Comparison of ENCODE assay signal across 1 cellular context in the genomic region with DNA sequence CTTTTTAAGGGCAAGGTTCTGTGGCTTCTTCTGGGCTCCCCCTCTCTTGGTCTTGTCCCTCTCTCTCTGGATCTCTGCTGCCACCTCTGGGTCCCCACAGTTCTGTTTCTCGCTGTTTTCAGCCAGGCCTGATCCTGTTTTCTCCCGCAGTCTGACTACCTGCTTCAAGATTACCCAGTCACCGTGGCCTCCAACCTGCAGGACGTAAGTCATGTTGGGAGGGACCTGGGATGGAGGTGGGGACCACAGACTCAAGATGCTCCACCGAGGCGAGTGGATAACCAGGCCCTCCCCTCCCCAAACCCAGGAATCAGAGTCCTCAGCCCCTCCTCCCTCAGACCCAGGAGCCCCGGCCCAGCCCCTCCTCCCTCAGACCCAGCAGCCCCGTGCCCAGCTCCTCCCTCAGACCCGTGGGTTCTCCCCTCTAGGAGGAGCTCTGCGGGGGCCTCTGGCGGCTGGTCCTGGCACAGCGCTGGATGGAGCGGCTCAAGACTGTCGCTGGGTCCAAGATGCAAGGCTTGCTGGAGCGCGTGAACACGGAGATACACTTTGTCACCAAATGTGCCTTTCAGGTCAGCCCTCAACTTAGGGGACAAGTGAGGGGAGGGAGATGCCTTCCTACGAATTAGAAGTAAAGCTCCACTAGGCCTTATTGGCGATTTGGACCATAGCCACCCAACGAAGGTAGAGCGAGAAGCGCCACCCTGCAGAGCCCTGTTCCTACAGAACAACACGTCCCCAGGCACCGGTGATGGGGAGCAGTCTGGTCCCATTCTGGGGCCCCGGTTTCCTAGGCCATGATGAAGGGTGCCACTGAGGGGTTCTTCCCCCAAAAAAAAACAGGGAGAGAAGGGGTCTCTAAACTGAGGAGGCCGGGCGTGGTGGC.
TF ChIP-seq lines count a peak whose summit lies in the region.

No MANE protein-coding gene starts in this region.

TF ChIP-seq in HepG2, 621 proteins besides CTCF, POLR2A, EP300 and RAD21 (continues in another document):
- TF ChIP-seq GABPB1 (CRISPR knock-in tag; IDR thresholded peaks at IDR 0.05) = 0 out of 2 replicates have a peak, but pooled peaks have one; percentile 11
- TF ChIP-seq ZNF263 (CRISPR knock-in tag; IDR thresholded peaks at IDR 0.05) = peak; percentile 84
- TF ChIP-seq GATAD2A (CRISPR knock-in tag; IDR thresholded peaks at IDR 0.05) = peak; percentile 42; the same call in 1 of the 2 replicates
- TF ChIP-seq, protein P1, sequence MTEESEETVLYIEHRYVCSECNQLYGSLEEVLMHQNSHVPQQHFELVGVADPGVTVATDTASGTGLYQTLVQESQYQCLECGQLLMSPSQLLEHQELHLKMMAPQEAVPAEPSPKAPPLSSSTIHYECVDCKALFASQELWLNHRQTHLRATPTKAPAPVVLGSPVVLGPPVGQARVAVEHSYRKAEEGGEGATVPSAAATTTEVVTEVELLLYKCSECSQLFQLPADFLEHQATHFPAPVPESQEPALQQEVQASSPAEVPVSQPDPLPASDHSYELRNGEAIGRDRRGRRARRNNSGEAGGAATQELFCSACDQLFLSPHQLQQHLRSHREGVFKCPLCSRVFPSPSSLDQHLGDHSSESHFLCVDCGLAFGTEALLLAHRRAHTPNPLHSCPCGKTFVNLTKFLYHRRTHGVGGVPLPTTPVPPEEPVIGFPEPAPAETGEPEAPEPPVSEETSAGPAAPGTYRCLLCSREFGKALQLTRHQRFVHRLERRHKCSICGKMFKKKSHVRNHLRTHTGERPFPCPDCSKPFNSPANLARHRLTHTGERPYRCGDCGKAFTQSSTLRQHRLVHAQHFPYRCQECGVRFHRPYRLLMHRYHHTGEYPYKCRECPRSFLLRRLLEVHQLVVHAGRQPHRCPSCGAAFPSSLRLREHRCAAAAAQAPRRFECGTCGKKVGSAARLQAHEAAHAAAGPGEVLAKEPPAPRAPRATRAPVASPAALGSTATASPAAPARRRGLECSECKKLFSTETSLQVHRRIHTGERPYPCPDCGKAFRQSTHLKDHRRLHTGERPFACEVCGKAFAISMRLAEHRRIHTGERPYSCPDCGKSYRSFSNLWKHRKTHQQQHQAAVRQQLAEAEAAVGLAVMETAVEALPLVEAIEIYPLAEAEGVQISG (CRISPR knock-in tag; IDR thresholded peaks at IDR 0.05) = peak; percentile 74
- peak; percentile 28; the same call in 1 of the 2 replicates for TF ChIP-seq ZFX (CRISPR knock-in tag; IDR thresholded peaks at IDR 0.05; ENCODE audit: low read depth)
- TF ChIP-seq, protein P2, sequence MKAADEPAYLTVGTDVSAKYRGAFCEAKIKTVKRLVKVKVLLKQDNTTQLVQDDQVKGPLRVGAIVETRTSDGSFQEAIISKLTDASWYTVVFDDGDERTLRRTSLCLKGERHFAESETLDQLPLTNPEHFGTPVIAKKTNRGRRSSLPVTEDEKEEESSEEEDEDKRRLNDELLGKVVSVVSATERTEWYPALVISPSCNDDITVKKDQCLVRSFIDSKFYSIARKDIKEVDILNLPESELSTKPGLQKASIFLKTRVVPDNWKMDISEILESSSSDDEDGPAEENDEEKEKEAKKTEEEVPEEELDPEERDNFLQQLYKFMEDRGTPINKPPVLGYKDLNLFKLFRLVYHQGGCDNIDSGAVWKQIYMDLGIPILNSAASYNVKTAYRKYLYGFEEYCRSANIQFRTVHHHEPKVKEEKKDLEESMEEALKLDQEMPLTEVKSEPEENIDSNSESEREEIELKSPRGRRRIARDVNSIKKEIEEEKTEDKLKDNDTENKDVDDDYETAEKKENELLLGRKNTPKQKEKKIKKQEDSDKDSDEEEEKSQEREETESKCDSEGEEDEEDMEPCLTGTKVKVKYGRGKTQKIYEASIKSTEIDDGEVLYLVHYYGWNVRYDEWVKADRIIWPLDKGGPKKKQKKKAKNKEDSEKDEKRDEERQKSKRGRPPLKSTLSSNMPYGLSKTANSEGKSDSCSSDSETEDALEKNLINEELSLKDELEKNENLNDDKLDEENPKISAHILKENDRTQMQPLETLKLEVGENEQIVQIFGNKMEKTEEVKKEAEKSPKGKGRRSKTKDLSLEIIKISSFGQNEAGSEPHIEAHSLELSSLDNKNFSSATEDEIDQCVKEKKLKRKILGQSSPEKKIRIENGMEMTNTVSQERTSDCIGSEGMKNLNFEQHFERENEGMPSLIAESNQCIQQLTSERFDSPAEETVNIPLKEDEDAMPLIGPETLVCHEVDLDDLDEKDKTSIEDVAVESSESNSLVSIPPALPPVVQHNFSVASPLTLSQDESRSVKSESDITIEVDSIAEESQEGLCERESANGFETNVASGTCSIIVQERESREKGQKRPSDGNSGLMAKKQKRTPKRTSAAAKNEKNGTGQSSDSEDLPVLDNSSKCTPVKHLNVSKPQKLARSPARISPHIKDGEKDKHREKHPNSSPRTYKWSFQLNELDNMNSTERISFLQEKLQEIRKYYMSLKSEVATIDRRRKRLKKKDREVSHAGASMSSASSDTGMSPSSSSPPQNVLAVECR (CRISPR knock-in tag; IDR thresholded peaks at IDR 0.05; ENCODE audit: borderline replicate concordance) = no peak
- TF ChIP-seq, protein P3, sequence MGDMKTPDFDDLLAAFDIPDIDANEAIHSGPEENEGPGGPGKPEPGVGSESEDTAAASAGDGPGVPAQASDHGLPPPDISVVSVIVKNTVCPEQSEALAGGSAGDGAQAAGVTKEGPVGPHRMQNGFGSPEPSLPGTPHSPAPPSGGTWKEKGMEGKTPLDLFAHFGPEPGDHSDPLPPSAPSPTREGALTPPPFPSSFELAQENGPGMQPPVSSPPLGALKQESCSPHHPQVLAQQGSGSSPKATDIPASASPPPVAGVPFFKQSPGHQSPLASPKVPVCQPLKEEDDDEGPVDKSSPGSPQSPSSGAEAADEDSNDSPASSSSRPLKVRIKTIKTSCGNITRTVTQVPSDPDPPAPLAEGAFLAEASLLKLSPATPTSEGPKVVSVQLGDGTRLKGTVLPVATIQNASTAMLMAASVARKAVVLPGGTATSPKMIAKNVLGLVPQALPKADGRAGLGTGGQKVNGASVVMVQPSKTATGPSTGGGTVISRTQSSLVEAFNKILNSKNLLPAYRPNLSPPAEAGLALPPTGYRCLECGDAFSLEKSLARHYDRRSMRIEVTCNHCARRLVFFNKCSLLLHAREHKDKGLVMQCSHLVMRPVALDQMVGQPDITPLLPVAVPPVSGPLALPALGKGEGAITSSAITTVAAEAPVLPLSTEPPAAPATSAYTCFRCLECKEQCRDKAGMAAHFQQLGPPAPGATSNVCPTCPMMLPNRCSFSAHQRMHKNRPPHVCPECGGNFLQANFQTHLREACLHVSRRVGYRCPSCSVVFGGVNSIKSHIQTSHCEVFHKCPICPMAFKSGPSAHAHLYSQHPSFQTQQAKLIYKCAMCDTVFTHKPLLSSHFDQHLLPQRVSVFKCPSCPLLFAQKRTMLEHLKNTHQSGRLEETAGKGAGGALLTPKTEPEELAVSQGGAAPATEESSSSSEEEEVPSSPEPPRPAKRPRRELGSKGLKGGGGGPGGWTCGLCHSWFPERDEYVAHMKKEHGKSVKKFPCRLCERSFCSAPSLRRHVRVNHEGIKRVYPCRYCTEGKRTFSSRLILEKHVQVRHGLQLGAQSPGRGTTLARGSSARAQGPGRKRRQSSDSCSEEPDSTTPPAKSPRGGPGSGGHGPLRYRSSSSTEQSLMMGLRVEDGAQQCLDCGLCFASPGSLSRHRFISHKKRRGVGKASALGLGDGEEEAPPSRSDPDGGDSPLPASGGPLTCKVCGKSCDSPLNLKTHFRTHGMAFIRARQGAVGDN (CRISPR knock-in tag; IDR thresholded peaks at IDR 0.05) = peak; percentile 60
- peak; percentile 85 for TF ChIP-seq XRCC5 (optimal IDR thresholded peaks at IDR 0.05; ENCODE audit: low read length)
- TF ChIP-seq ZSCAN22 (CRISPR knock-in tag; IDR thresholded peaks at IDR 0.05) = peak; percentile 100
- TF ChIP-seq MIER3 (CRISPR knock-in tag; IDR thresholded peaks at IDR 0.05; ENCODE audit: borderline replicate concordance) = no peak
- TF ChIP-seq, protein P4, sequence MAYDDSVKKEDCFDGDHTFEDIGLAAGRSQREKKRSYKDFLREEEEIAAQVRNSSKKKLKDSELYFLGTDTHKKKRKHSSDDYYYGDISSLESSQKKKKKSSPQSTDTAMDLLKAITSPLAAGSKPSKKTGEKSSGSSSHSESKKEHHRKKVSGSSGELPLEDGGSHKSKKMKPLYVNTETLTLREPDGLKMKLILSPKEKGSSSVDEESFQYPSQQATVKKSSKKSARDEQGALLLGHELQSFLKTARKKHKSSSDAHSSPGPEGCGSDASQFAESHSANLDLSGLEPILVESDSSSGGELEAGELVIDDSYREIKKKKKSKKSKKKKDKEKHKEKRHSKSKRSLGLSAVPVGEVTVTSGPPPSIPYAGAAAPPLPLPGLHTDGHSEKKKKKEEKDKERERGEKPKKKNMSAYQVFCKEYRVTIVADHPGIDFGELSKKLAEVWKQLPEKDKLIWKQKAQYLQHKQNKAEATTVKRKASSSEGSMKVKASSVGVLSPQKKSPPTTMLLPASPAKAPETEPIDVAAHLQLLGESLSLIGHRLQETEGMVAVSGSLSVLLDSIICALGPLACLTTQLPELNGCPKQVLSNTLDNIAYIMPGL (CRISPR knock-in tag; IDR thresholded peaks at IDR 0.05; ENCODE audit: borderline replicate concordance in 1 of 2, low read depth in 1 of 2) = peak; percentile 55 to 69; a peak in 2 of 4 replicates
- TF ChIP-seq MEIS2 (CRISPR knock-in tag; IDR thresholded peaks at IDR 0.05) = no peak
- peak; percentile 21; the same call in 1 of the 3 replicates for TF ChIP-seq MXI1 (IDR thresholded peaks at IDR 0.05; ENCODE audit: borderline replicate concordance, low read depth, low read length)
- TF ChIP-seq, protein P5, sequence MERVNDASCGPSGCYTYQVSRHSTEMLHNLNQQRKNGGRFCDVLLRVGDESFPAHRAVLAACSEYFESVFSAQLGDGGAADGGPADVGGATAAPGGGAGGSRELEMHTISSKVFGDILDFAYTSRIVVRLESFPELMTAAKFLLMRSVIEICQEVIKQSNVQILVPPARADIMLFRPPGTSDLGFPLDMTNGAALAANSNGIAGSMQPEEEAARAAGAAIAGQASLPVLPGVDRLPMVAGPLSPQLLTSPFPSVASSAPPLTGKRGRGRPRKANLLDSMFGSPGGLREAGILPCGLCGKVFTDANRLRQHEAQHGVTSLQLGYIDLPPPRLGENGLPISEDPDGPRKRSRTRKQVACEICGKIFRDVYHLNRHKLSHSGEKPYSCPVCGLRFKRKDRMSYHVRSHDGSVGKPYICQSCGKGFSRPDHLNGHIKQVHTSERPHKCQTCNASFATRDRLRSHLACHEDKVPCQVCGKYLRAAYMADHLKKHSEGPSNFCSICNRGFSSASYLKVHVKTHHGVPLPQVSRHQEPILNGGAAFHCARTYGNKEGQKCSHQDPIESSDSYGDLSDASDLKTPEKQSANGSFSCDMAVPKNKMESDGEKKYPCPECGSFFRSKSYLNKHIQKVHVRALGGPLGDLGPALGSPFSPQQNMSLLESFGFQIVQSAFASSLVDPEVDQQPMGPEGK (CRISPR knock-in tag; IDR thresholded peaks at IDR 0.05) = peak; percentile 31; the same call in 1 of the 2 replicates
- peak; percentile 71; the same call in 1 of the 2 replicates for TF ChIP-seq MAZ (IDR thresholded peaks at IDR 0.05; ENCODE audit: borderline replicate concordance, low read depth, low read length)
- TF ChIP-seq MAZ (CRISPR knock-in tag; IDR thresholded peaks at IDR 0.05; ENCODE audit: low read depth) = no peak; the same call in 1 of the 2 replicates
- peak; percentile 40; the same call in 1 of the 2 replicates for TF ChIP-seq THAP11 (CRISPR knock-in tag; IDR thresholded peaks at IDR 0.05)
- 0 out of 2 replicates have a peak, but pooled peaks have one; percentile 19 for TF ChIP-seq SAP130 (CRISPR knock-in tag; IDR thresholded peaks at IDR 0.05; ENCODE audit: low read depth)
- TF ChIP-seq BHLHE40 (IDR thresholded peaks at IDR 0.05; ENCODE audit: low read length) = peak; percentile 16; the same call in 1 of the 2 replicates
- TF ChIP-seq ZFP36 (IDR thresholded peaks at IDR 0.05; ENCODE audit: borderline replicate concordance, low read depth, low read length, partially characterized antibody) = peak; percentile 68
- peak; percentile 50; the same call in 1 of the 2 replicates for TF ChIP-seq KDM2A (CRISPR knock-in tag; IDR thresholded peaks at IDR 0.05; ENCODE audit: borderline replicate concordance, low read depth)
- TF ChIP-seq, protein P6, sequence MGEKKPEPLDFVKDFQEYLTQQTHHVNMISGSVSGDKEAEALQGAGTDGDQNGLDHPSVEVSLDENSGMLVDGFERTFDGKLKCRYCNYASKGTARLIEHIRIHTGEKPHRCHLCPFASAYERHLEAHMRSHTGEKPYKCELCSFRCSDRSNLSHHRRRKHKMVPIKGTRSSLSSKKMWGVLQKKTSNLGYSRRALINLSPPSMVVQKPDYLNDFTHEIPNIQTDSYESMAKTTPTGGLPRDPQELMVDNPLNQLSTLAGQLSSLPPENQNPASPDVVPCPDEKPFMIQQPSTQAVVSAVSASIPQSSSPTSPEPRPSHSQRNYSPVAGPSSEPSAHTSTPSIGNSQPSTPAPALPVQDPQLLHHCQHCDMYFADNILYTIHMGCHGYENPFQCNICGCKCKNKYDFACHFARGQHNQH (CRISPR knock-in tag; IDR thresholded peaks at IDR 0.05) = 0 out of 2 replicates have a peak, but pooled peaks have one; percentile 23
- TF ChIP-seq ZNF501 (CRISPR knock-in tag; IDR thresholded peaks at IDR 0.05) = 0 out of 2 replicates have a peak, but pooled peaks have one; percentile 35
- 0 out of 2 replicates have a peak, but pooled peaks have one; percentile 23 for TF ChIP-seq HNRNPL (IDR thresholded peaks at IDR 0.05; ENCODE audit: low read depth, low read length)
- TF ChIP-seq, protein P7, sequence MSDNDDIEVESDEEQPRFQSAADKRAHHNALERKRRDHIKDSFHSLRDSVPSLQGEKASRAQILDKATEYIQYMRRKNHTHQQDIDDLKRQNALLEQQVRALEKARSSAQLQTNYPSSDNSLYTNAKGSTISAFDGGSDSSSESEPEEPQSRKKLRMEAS (IDR thresholded peaks at IDR 0.05) = peak; percentile 37; the same call in 1 of the 2 replicates
- peak; percentile 99 for TF ChIP-seq ZNF331 (CRISPR knock-in tag; IDR thresholded peaks at IDR 0.05)
- TF ChIP-seq GABPA (IDR thresholded peaks at IDR 0.05; ENCODE audit: low read depth, low read length) = no peak
- 0 out of 2 replicates have a peak, but pooled peaks have one; percentile 8 for TF ChIP-seq GABPA (CRISPR knock-in tag; IDR thresholded peaks at IDR 0.05; ENCODE audit: low read depth)
- TF ChIP-seq, protein P8, sequence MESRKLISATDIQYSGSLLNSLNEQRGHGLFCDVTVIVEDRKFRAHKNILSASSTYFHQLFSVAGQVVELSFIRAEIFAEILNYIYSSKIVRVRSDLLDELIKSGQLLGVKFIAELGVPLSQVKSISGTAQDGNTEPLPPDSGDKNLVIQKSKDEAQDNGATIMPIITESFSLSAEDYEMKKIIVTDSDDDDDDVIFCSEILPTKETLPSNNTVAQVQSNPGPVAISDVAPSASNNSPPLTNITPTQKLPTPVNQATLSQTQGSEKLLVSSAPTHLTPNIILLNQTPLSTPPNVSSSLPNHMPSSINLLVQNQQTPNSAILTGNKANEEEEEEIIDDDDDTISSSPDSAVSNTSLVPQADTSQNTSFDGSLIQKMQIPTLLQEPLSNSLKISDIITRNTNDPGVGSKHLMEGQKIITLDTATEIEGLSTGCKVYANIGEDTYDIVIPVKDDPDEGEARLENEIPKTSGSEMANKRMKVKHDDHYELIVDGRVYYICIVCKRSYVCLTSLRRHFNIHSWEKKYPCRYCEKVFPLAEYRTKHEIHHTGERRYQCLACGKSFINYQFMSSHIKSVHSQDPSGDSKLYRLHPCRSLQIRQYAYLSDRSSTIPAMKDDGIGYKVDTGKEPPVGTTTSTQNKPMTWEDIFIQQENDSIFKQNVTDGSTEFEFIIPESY (CRISPR knock-in tag; IDR thresholded peaks at IDR 0.05) = 0 out of 2 replicates have a peak, but pooled peaks have one; percentile 36
- no peak for TF ChIP-seq CCAR2 (optimal IDR thresholded peaks at IDR 0.05; ENCODE audit: low read depth, low read length)
- TF ChIP-seq ZNF569 (CRISPR knock-in tag; IDR thresholded peaks at IDR 0.05; ENCODE audit: borderline replicate concordance) = no peak
- TF ChIP-seq ZNF432 (CRISPR knock-in tag; IDR thresholded peaks at IDR 0.05; ENCODE audit: borderline replicate concordance) = no peak
- 0 out of 2 replicates have a peak, but pooled peaks have one; percentile 15 for TF ChIP-seq MTA1 (CRISPR knock-in tag; IDR thresholded peaks at IDR 0.05; ENCODE audit: borderline replicate concordance)
